ENCODE assay signal across 8 cellular contexts in genomic region chr16:72124761-72125634, GRCh38. TPM values are rescaled to one million over a fixed set of nuclear protein-coding genes. Genes with fewer than 3 reads are reported as not detected.
DNase-seq lines count a peak whose midpoint lies in the region; ATAC-seq lines count a peak whose summit lies in the region.

No MANE protein-coding gene starts in this region.

- peak; percentile 69 for DNase-seq in G401 (ENCODE audit: low spot score)
- peak; percentile 12 for DNase-seq in NCI-H524 treated with DMSO at 0.1 percent for 48 hours (lab: John Stamatoyannopoulos, UW)
- peak; percentile 45 to 49 for DNase-seq in activated CD4-positive, alpha-beta T cell treated with anti-CD3 and anti-CD28 coated beads, Interleukin-2, amount 50 U/mL, for 4 hours
- peak; percentile 81 for DNase-seq in ecto neural progenitor cell (ENCODE audit: low spot score)
- peak; percentile 72 to 75 for DNase-seq in lung microvascular endothelial cell (ENCODE audit: low read depth in 2 of 2)
- DNase-seq in stimulated activated CD8-positive, alpha-beta memory T cell treated with anti-CD3 and anti-CD28 coated beads, Interleukin-12 subunit alpha, Interleukin-12 subunit beta, amount 100 ng/mL, for 4 hours (ENCODE audit: low read depth), result peak; percentile 8

- peak; percentile 75 for ATAC-seq in HG03103 (IDR thresholded peaks at IDR 0.05; ENCODE audit: low read depth, unreplicated experiment)
- ATAC-seq in HG03571 (IDR thresholded peaks at IDR 0.05; ENCODE audit: unreplicated experiment), result no peak

- in situ Hi-C loops in G401 (cut with HindIII; ENCODE audit: low sequenced_read_pairs), result loop anchor here (5.0 kb wide), 1 partner anchor 62 kb away; no protein-coding TSS in a partner anchor

RNA-seq across cellular contexts. Expression of gene DHX38, which starts 31.4 kb away (rescaled TPM):
- total RNA-seq in G401 (2014; rRNA removed; shearing (Covaris generic)), result 46.6 and 71.0 TPM in 2 replicates
- 63.2 and 98.2 TPM in 2 replicates for total RNA-seq in lung microvascular endothelial cell

RNA-seq across cellular contexts. Expression of gene TXNL4B, which starts 31.6 kb away (rescaled TPM):
- total RNA-seq in G401 (2014; rRNA removed; shearing (Covaris generic)), result 17.0 and 27.5 TPM in 2 replicates
- 3.7 and 7.5 TPM in 2 replicates for total RNA-seq in lung microvascular endothelial cell

RNA-seq across cellular contexts. Expression of gene PMFBP1, which starts 47.0 kb away (rescaled TPM):
- total RNA-seq in G401 (2014; rRNA removed; shearing (Covaris generic)), result 1.1 and 13.4 TPM in 2 replicates
- total RNA-seq in lung microvascular endothelial cell, result under 0.01 TPM in 2 replicates

Comparison
In these comparisons a context has a peak if more than half of its experiments do, and no peak if none do; other contexts are left out.
1. DNase-seq: peak in every context shown above with its lines; median percentile 81 in ecto neural progenitor cell; 74 in lung microvascular endothelial cell; 69 in G401; 47 in activated CD4-positive, alpha-beta T cell treated with anti-CD3 and anti-CD28 coated beads, Interleukin-2, amount 50 U/mL, for 4 hours; 12 in NCI-H524 treated with DMSO at 0.1 percent for 48 hours; 8 in stimulated activated CD8-positive, alpha-beta memory T cell treated with anti-CD3 and anti-CD28 coated beads, Interleukin-12 subunit alpha, Interleukin-12 subunit beta, amount 100 ng/mL, for 4 hours.